In genomic region chr7:72230281-72230680, GRCh38 we compare ENCODE assay signal across 38 cellular contexts.
"Had no signal": no experiment of that assay in that cellular context is flagged by ENCODE, and none has a peak within 500 bp of the region (broad histone marks: within the 10 kb centered on the region; RNA-seq: fewer than 3 reads in every experiment).

No MANE protein-coding gene starts in this region.

- H3K4me1 Mint-ChIP-seq: activated naive CD4-positive, alpha-beta T cell treated with anti-CD3 and anti-CD28 coated beads, Interleukin-2, amount 10 ng/mL, durations not matched to agents 7 days and 5 days; activated naive CD4-positive, alpha-beta T cell treated with anti-CD3 and anti-CD28 coated beads, Interleukin-2, amount 50 U/mL, for 24 hours; activated naive CD8-positive, alpha-beta T cell treated with anti-CD3 and anti-CD28 coated beads for 36 hours; activated naive CD8-positive, alpha-beta T cell treated with anti-CD3 and anti-CD28 coated beads, Interleukin-2, amount 10 ng/mL, durations not matched to agents 7 days and 5 days; activated naive CD8-positive, alpha-beta T cell treated with anti-CD3 and anti-CD28 coated beads, Interleukin-2, amount 50 U/mL, for 24 hours; activated T-helper 17 cell treated with anti-CD3 and anti-CD28 coated beads, Interleukin-2, amount 50 U/mL, for 72 hours; brain; central memory CD8-positive, alpha-beta T cell had no signal

- H3K36me3 Mint-ChIP-seq: activated naive CD4-positive, alpha-beta T cell treated with anti-CD3 and anti-CD28 coated beads, Interleukin-2, amount 10 ng/mL, durations not matched to agents 7 days and 5 days; activated naive CD4-positive, alpha-beta T cell treated with anti-CD3 and anti-CD28 coated beads, Interleukin-2, amount 50 U/mL, for 24 hours; activated naive CD8-positive, alpha-beta T cell; activated naive CD8-positive, alpha-beta T cell treated with anti-CD3 and anti-CD28 coated beads for 36 hours; activated naive CD8-positive, alpha-beta T cell treated with anti-CD3 and anti-CD28 coated beads, Interleukin-2, amount 10 ng/mL, durations not matched to agents 7 days and 5 days; brain had no signal

- H3K9me3 Mint-ChIP-seq: activated naive CD8-positive, alpha-beta T cell treated with anti-CD3 and anti-CD28 coated beads, Interleukin-2, amount 50 U/mL, for 24 hours; central memory CD8-positive, alpha-beta T cell had no signal

- H3K27me3 ChIP-seq: adrenal gland, ascending aorta, body of pancreas, brain microvascular endothelial cell, breast epithelium, cardiac muscle cell had no signal

- H3K27ac Mint-ChIP-seq: activated naive CD4-positive, alpha-beta T cell treated with anti-CD3 and anti-CD28 coated beads for 36 hours; activated naive CD4-positive, alpha-beta T cell treated with anti-CD3 and anti-CD28 coated beads, Interleukin-2, amount 10 ng/mL, durations not matched to agents 7 days and 5 days; activated naive CD4-positive, alpha-beta T cell treated with anti-CD3 and anti-CD28 coated beads, Interleukin-2, amount 50 U/mL, for 24 hours; activated naive CD4-positive, alpha-beta T cell treated with anti-CD3 and anti-CD28 coated beads, Interleukin-2, amount 50 U/mL, for 72 hours; activated naive CD8-positive, alpha-beta T cell; activated naive CD8-positive, alpha-beta T cell treated with anti-CD3 and anti-CD28 coated beads for 36 hours; activated naive CD8-positive, alpha-beta T cell treated with anti-CD3 and anti-CD28 coated beads, Interleukin-2, amount 10 ng/mL, durations not matched to agents 7 days and 5 days; activated naive CD8-positive, alpha-beta T cell treated with anti-CD3 and anti-CD28 coated beads, Interleukin-2, amount 50 U/mL, for 24 hours; activated T-cell treated with anti-CD3 and anti-CD28 coated beads, Interleukin-2, amount 50 U/mL, for 24 hours; activated T-cell treated with anti-CD3 and anti-CD28 coated beads, Interleukin-2, amount 50 U/mL, for 72 hours; activated T-helper 1 cell treated with anti-CD3 and anti-CD28 coated beads, Interleukin-12 subunit alpha, Interleukin-12 subunit beta, Interleukin-2, Interleukin-4 antibody, amounts not matched to agents 30 ng/mL and 10 ng/mL and 1 ng/mL, durations not matched to agents 14 hours and 24 hours and 36 hours; activated T-helper 17 cell treated with anti-CD3 and anti-CD28 coated beads, Interleukin-2, amount 50 U/mL, for 72 hours; activated T-helper 2 cell treated with anti-CD3 and anti-CD28 coated beads, Interferon-gamma antibody, Interleukin-2, Interleukin-4, amounts not matched to agents 10 μg/mL and 5 μg/mL and 100 μg/mL, durations not matched to agents 14 hours and 24 hours and 36 hours; brain had no signal

- H3K27ac ChIP-seq: adrenal gland, ascending aorta, body of pancreas, brain microvascular endothelial cell, breast epithelium, cardiac muscle cell had no signal

- H3K36me3 ChIP-seq: adrenal gland, ascending aorta, brain microvascular endothelial cell, breast epithelium, cardiac muscle cell had no signal

- DNase-seq: activated effector memory CD4-positive, alpha-beta T cell treated with anti-CD3 and anti-CD28 coated beads, Interleukin-2, amount 50 U/mL, for 16 hours; activated effector memory CD4-positive, alpha-beta T cell treated with Interleukin-2 at 50 U/mL for 16 hours; activated gamma-delta T cell; activated gamma-delta T cell treated with Interleukin-2 at 50 U/mL for 16 hours; activated naive CD4-positive, alpha-beta T cell; activated naive CD4-positive, alpha-beta T cell treated with anti-CD3 and anti-CD28 coated beads for 36 hours; activated naive CD4-positive, alpha-beta T cell treated with anti-CD3 and anti-CD28 coated beads, Interleukin-2, amount 10 ng/mL, durations not matched to agents 7 days and 5 days; activated naive CD4-positive, alpha-beta T cell treated with anti-CD3 and anti-CD28 coated beads, Interleukin-2, amount 50 U/mL, for 16 hours; activated naive CD4-positive, alpha-beta T cell treated with Interleukin-2 at 50 U/mL for 16 hours; activated naive CD8-positive, alpha-beta T cell treated with anti-CD3 and anti-CD28 coated beads for 36 hours; activated naive CD8-positive, alpha-beta T cell treated with anti-CD3 and anti-CD28 coated beads, Interleukin-2, amount 10 ng/mL, durations not matched to agents 7 days and 5 days; activated naive CD8-positive, alpha-beta T cell treated with anti-CD3 and anti-CD28 coated beads, Interleukin-2, amount 50 U/mL, for 24 hours; activated T-cell treated with anti-CD3 and anti-CD28 coated beads for 4 hours; activated T-cell treated with anti-CD3 and anti-CD28 coated beads, Interleukin-2, amount 50 U/mL, for 1 hour; activated T-cell treated with anti-CD3 and anti-CD28 coated beads, Interleukin-2, amount 50 U/mL, for 24 hours; activated T-cell treated with anti-CD3 and anti-CD28 coated beads, Interleukin-2, amount 50 U/mL, for 4 hours; activated T-cell treated with anti-CD3 and anti-CD28 coated beads, Interleukin-2, amount 50 U/mL, for 48 hours; activated T-cell treated with anti-CD3 and anti-CD28 coated beads, Interleukin-2, amount 50 U/mL, for 72 hours; adrenal gland; amniotic stem cell; amygdala; anterior cingulate cortex; aorta; body of pancreas; brain microvascular endothelial cell; central memory CD4-positive, alpha-beta T cell; cerebellar nuclear complex had no signal

- ATAC-seq: activated naive CD4-positive, alpha-beta T cell treated with anti-CD3 and anti-CD28 coated beads, Interleukin-2, amount 50 U/mL, for 72 hours; activated naive CD8-positive, alpha-beta T cell treated with anti-CD3 and anti-CD28 coated beads, Interleukin-2, amount 50 U/mL, for 24 hours; activated T-cell treated with anti-CD3 and anti-CD28 coated beads, Interleukin-2, amount 50 U/mL, for 4 hours; activated T-cell treated with anti-CD3 and anti-CD28 coated beads, Interleukin-2, amount 50 U/mL, for 72 hours; activated T-helper 17 cell treated with anti-CD3 and anti-CD28 coated beads, Interleukin-2, amount 50 U/mL, for 72 hours; body of pancreas had no signal

- H3K27me3 Mint-ChIP-seq: activated naive CD4-positive, alpha-beta T cell treated with anti-CD3 and anti-CD28 coated beads, Interleukin-2, amount 10 ng/mL, durations not matched to agents 7 days and 5 days; activated naive CD4-positive, alpha-beta T cell treated with anti-CD3 and anti-CD28 coated beads, Interleukin-2, amount 50 U/mL, for 24 hours; activated naive CD8-positive, alpha-beta T cell; activated naive CD8-positive, alpha-beta T cell treated with anti-CD3 and anti-CD28 coated beads for 36 hours; activated naive CD8-positive, alpha-beta T cell treated with anti-CD3 and anti-CD28 coated beads, Interleukin-2, amount 10 ng/mL, durations not matched to agents 7 days and 5 days; activated naive CD8-positive, alpha-beta T cell treated with anti-CD3 and anti-CD28 coated beads, Interleukin-2, amount 50 U/mL, for 24 hours; activated T-cell treated with anti-CD3 and anti-CD28 coated beads, Interleukin-2, amount 50 U/mL, for 24 hours; activated T-helper 17 cell treated with anti-CD3 and anti-CD28 coated beads, Interleukin-2, amount 50 U/mL, for 72 hours; brain; central memory CD8-positive, alpha-beta T cell had no signal

- H3K4me3 ChIP-seq: adrenal gland, ascending aorta, body of pancreas, breast epithelium, cardiac muscle cell had no signal

- H3K4me3 Mint-ChIP-seq: activated naive CD4-positive, alpha-beta T cell treated with anti-CD3 and anti-CD28 coated beads for 36 hours; activated naive CD4-positive, alpha-beta T cell treated with anti-CD3 and anti-CD28 coated beads, Interleukin-2, amount 10 ng/mL, durations not matched to agents 7 days and 5 days; activated naive CD4-positive, alpha-beta T cell treated with anti-CD3 and anti-CD28 coated beads, Interleukin-2, amount 50 U/mL, for 24 hours; activated naive CD8-positive, alpha-beta T cell; activated naive CD8-positive, alpha-beta T cell treated with anti-CD3 and anti-CD28 coated beads for 36 hours; activated naive CD8-positive, alpha-beta T cell treated with anti-CD3 and anti-CD28 coated beads, Interleukin-2, amount 10 ng/mL, durations not matched to agents 7 days and 5 days; activated naive CD8-positive, alpha-beta T cell treated with anti-CD3 and anti-CD28 coated beads, Interleukin-2, amount 50 U/mL, for 24 hours; activated T-cell treated with anti-CD3 and anti-CD28 coated beads, Interleukin-2, amount 50 U/mL, for 24 hours; activated T-cell treated with anti-CD3 and anti-CD28 coated beads, Interleukin-2, amount 50 U/mL, for 4 hours; activated T-cell treated with anti-CD3 and anti-CD28 coated beads, Interleukin-2, amount 50 U/mL, for 72 hours; activated T-helper 1 cell treated with anti-CD3 and anti-CD28 coated beads, Interleukin-12 subunit alpha, Interleukin-12 subunit beta, Interleukin-2, Interleukin-4 antibody, amounts not matched to agents 30 ng/mL and 10 ng/mL and 1 ng/mL, durations not matched to agents 14 hours and 24 hours and 36 hours; activated T-helper 17 cell treated with anti-CD3 and anti-CD28 coated beads, Interleukin-2, amount 50 U/mL, for 72 hours; brain; central memory CD8-positive, alpha-beta T cell had no signal

- H3K9me3 ChIP-seq: adrenal gland, ascending aorta, body of pancreas had no signal

- H3K4me1 ChIP-seq: adrenal gland, ascending aorta, body of pancreas, breast epithelium had no signal
